ENCODE assay signal across 8 cellular contexts in genomic region chr10:27252267-27253000, GRCh38. TPM values are rescaled to one million over a fixed set of nuclear protein-coding genes. Genes with fewer than 3 reads are reported as not detected.
DNase-seq lines count a peak whose midpoint lies in the region; ATAC-seq lines count a peak whose summit lies in the region.

No MANE protein-coding gene starts in this region.

- peaks cover 15% of the 10 kb centered on the region for H3K4me1 ChIP-seq in Karpas-422 (ENCODE audit: low read length)

- peaks cover 15% of the 10 kb centered on the region for H3K4me1 Mint-ChIP-seq in activated CD4-positive, alpha-beta memory T cell treated with anti-CD3 and anti-CD28 coated beads, Interleukin-2, amount 10 ng/mL, durations not matched to agents 7 days and 5 days
- H3K4me1 Mint-ChIP-seq in natural killer cell treated with Interleukin-12 subunit alpha and Interleukin-12 subunit beta and Interleukin-15 and Interleukin-18, amount 100 ng/mL, for 72 hours (ENCODE audit: low read depth in 2 of 2): peaks cover 7 to 16% of the 10 kb centered on the region in 2 donors
- H3K4me1 Mint-ChIP-seq in stimulated activated naive CD8-positive, alpha-beta T cell treated with anti-CD3 and anti-CD28 coated beads, Interleukin-15, amount 100 ng/mL, for 72 hours: peaks cover 18% of the 10 kb centered on the region

- H3K4me3 Mint-ChIP-seq in activated CD4-positive, alpha-beta memory T cell treated with anti-CD3 and anti-CD28 coated beads, Interleukin-2, amount 10 ng/mL, durations not matched to agents 7 days and 5 days: peak overlapping the region; percentile 78
- H3K4me3 Mint-ChIP-seq in natural killer cell treated with Interleukin-12 subunit alpha and Interleukin-12 subunit beta and Interleukin-15 and Interleukin-18, amount 100 ng/mL, for 72 hours: peak overlapping the region; percentile 74
- H3K4me3 Mint-ChIP-seq in stimulated activated naive CD8-positive, alpha-beta T cell treated with anti-CD3 and anti-CD28 coated beads, Interleukin-15, amount 100 ng/mL, for 72 hours: peak overlapping the region; percentile 81 to 90

- in situ Hi-C loops in Caki2 (cut with HindIII; ENCODE audit: low pct_unique_long_range_greater_than_20kb, low sequenced_read_pairs): no loop called here

- peak; percentile 99 for ATAC-seq in GM21515 (IDR thresholded peaks at IDR 0.05; ENCODE audit: unreplicated experiment)
- peak; percentile 97 to 98 for ATAC-seq in natural killer cell treated with Interleukin-12 subunit alpha and Interleukin-12 subunit beta and Interleukin-15 and Interleukin-18, amount 100 ng/mL, for 72 hours
- peak; percentile 97 for ATAC-seq in stimulated activated naive CD8-positive, alpha-beta T cell treated with anti-CD3 and anti-CD28 coated beads, Interleukin-15, amount 100 ng/mL, for 72 hours

- peak overlapping the region; percentile 80 for H3K9ac ChIP-seq in Karpas-422 (ENCODE audit: low read length)

- no peak overlapping the region; the same call in 1 of the 2 replicates for H2AFZ ChIP-seq in Karpas-422 (ENCODE audit: low read length)

- no peaks in the 10 kb centered on the region for H3K27me3 ChIP-seq in Karpas-422 (ENCODE audit: low read length)

- peak overlapping the region; percentile 70; the same call in 1 of the 2 replicates for H3K4me3 ChIP-seq in Karpas-422 (ENCODE audit: low read length)

- H3K36me3 ChIP-seq in Karpas-422 (ENCODE audit: insufficient read depth, low read length): no peaks in the 10 kb centered on the region

- H3K27ac Mint-ChIP-seq in activated CD4-positive, alpha-beta memory T cell treated with anti-CD3 and anti-CD28 coated beads, Interleukin-2, amount 10 ng/mL, durations not matched to agents 7 days and 5 days: peak overlapping the region; percentile 67
- H3K27ac Mint-ChIP-seq in natural killer cell treated with Interleukin-12 subunit alpha and Interleukin-12 subunit beta and Interleukin-15 and Interleukin-18, amount 100 ng/mL, for 72 hours: peak overlapping the region; percentile 30 to 71
- peak overlapping the region; percentile 91 to 98 for H3K27ac Mint-ChIP-seq in stimulated activated naive CD8-positive, alpha-beta T cell treated with anti-CD3 and anti-CD28 coated beads, Interleukin-15, amount 100 ng/mL, for 72 hours

- H3K79me2 ChIP-seq in Karpas-422 (ENCODE audit: low read length): no peaks in the 10 kb centered on the region

- H3K36me3 Mint-ChIP-seq in activated CD4-positive, alpha-beta memory T cell treated with anti-CD3 and anti-CD28 coated beads, Interleukin-2, amount 10 ng/mL, durations not matched to agents 7 days and 5 days (ENCODE audit: low read depth): peaks cover 9% of the 10 kb centered on the region
- H3K36me3 Mint-ChIP-seq in natural killer cell treated with Interleukin-12 subunit alpha and Interleukin-12 subunit beta and Interleukin-15 and Interleukin-18, amount 100 ng/mL, for 72 hours: no peaks in the 10 kb centered on the region

- peak overlapping the region; percentile 56 for H3K4me2 ChIP-seq in Karpas-422 (ENCODE audit: low read depth, low read length, poor library complexity, severe bottlenecking)

- H3K9me3 Mint-ChIP-seq in activated CD4-positive, alpha-beta memory T cell treated with anti-CD3 and anti-CD28 coated beads, Interleukin-2, amount 10 ng/mL, durations not matched to agents 7 days and 5 days: peaks cover 7% of the 10 kb centered on the region
- no peaks in the 10 kb centered on the region for H3K9me3 Mint-ChIP-seq in natural killer cell treated with Interleukin-12 subunit alpha and Interleukin-12 subunit beta and Interleukin-15 and Interleukin-18, amount 100 ng/mL, for 72 hours
- peaks cover 0 to 3% of the 10 kb centered on the region in 2 donors for H3K9me3 Mint-ChIP-seq in stimulated activated naive CD8-positive, alpha-beta T cell treated with anti-CD3 and anti-CD28 coated beads, Interleukin-15, amount 100 ng/mL, for 72 hours

- POLR2A ChIA-PET in activated CD4-positive, alpha-beta memory T cell treated with anti-CD3 and anti-CD28 coated beads, Interleukin-2, amount 10 ng/mL, durations not matched to agents 7 days and 5 days (lab: Charles Lee): interaction anchor here (1.0 to 4.1 kb wide), 5 partner anchors 10 to 252 kb away, joined by 3 to 48 read pairs (median 6); partner anchors contain the start of genes RAB18 and YME1L1

- H3K9me2 ChIP-seq in Karpas-422 (replicated peaks; ENCODE audit: insufficient read depth, low read length): no peaks in the 10 kb centered on the region

- CTCF ChIA-PET in activated CD4-positive, alpha-beta memory T cell treated with anti-CD3 and anti-CD28 coated beads, Interleukin-2, amount 10 ng/mL, durations not matched to agents 7 days and 5 days (lab: Charles Lee): interaction anchor here (0.6 to 2.4 kb wide), 8 partner anchors 10 to 252 kb away, joined by 3 to 26 read pairs (median 4); partner anchors contain the start of gene RAB18

- DNase-seq in Caki2 (ENCODE audit: low read depth): peak; percentile 61
- DNase-seq in Karpas-422: peak; percentile 82
- DNase-seq in activated CD4-positive, alpha-beta memory T cell treated with anti-CD3 and anti-CD28 coated beads, Interleukin-2, amount 10 ng/mL, durations not matched to agents 7 days and 5 days: peak; percentile 83
- DNase-seq in epidermal melanocyte (ENCODE audit: insufficient read length, low spot score): peak; percentile 53
- DNase-seq in natural killer cell treated with Interleukin-12 subunit alpha and Interleukin-12 subunit beta and Interleukin-15 and Interleukin-18, amount 100 ng/mL, for 72 hours (ENCODE audit: low spot score): peak; percentile 87
- peak; percentile 87 to 89 for DNase-seq in stimulated activated naive CD8-positive, alpha-beta T cell treated with anti-CD3 and anti-CD28 coated beads, Interleukin-15, amount 100 ng/mL, for 72 hours
- DNase-seq in NCI-H1694 treated with DMSO at 0.1 percent for 48 hours (lab: John Stamatoyannopoulos, UW): no peak

- H4K20me1 ChIP-seq in Karpas-422 (ENCODE audit: insufficient read depth, low read depth, low read length): no peaks in the 10 kb centered on the region

- no peak overlapping the region for H3K27ac ChIP-seq in Karpas-422 (ENCODE audit: low read length)

- no peaks in the 10 kb centered on the region for H3K9me3 ChIP-seq in Karpas-422 (ENCODE audit: low read length)

- peaks cover 8% of the 10 kb centered on the region for H3K27me3 Mint-ChIP-seq in activated CD4-positive, alpha-beta memory T cell treated with anti-CD3 and anti-CD28 coated beads, Interleukin-2, amount 10 ng/mL, durations not matched to agents 7 days and 5 days
- H3K27me3 Mint-ChIP-seq in natural killer cell treated with Interleukin-12 subunit alpha and Interleukin-12 subunit beta and Interleukin-15 and Interleukin-18, amount 100 ng/mL, for 72 hours: no peaks in the 10 kb centered on the region
- peaks cover 2% of the 10 kb centered on the region for H3K27me3 Mint-ChIP-seq in stimulated activated naive CD8-positive, alpha-beta T cell treated with anti-CD3 and anti-CD28 coated beads, Interleukin-15, amount 100 ng/mL, for 72 hours

RNA-seq across cellular contexts. Expression of gene ACBD5, which starts 11.8 kb away (rescaled TPM):
- 47.1 and 52.6 TPM in 2 replicates for total RNA-seq in Caki2 (2014; rRNA removed; shearing (Covaris generic); ENCODE audit: low replicate concordance)
- 18.3 and 18.4 TPM in 2 replicates for total RNA-seq in Karpas-422 (2014; rRNA removed; shearing (Covaris generic); ENCODE audit: low replicate concordance)
- total RNA-seq in activated CD4-positive, alpha-beta memory T cell treated with anti-CD3 and anti-CD28 coated beads, Interleukin-2, amount 10 ng/mL, durations not matched to agents 7 days and 5 days: 10 to 100 TPM; 23.7 to 25.2 TPM
- 10 to 100 TPM; 21.9 to 32.8 TPM for total RNA-seq in natural killer cell treated with Interleukin-12 subunit alpha and Interleukin-12 subunit beta and Interleukin-15 and Interleukin-18, amount 100 ng/mL, for 72 hours
